Comparison of ENCODE assay signal across 1 cellular context in the genomic region with DNA sequence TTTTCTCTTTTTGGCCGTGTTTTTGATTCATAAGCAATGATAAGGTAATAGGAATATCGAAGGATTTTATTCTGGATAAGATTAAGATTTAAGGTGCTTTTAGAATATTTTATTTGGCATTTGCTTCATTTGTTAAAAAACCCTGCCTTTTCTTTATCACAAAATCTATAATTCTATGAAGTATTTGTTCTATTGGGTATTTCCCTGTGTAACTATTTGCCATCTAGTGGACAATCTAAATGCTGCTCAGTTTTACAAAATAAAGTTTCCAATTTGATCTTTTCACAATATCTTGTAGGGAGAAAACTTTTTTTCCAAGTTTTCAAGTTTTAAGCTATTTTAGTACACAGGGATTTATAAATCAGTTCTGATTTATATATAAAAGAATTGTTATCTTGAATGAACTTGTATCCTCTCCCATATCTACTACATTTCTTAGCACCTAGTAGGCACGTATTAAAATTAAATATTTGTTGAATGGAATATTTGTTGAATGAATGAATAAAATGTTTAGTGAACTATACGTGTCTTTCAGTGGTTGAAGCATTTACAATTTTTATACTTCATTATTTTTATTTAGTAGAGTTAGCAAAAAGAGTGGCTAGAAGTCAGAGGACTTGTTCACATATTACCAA.
TF ChIP-seq lines count a peak whose summit lies in the region.

No MANE protein-coding gene starts in this region.

TF ChIP-seq in WTC11, 78 proteins besides CTCF, POLR2A, EP300 and RAD21 (continued from another document):
- TF ChIP-seq, protein P1, sequence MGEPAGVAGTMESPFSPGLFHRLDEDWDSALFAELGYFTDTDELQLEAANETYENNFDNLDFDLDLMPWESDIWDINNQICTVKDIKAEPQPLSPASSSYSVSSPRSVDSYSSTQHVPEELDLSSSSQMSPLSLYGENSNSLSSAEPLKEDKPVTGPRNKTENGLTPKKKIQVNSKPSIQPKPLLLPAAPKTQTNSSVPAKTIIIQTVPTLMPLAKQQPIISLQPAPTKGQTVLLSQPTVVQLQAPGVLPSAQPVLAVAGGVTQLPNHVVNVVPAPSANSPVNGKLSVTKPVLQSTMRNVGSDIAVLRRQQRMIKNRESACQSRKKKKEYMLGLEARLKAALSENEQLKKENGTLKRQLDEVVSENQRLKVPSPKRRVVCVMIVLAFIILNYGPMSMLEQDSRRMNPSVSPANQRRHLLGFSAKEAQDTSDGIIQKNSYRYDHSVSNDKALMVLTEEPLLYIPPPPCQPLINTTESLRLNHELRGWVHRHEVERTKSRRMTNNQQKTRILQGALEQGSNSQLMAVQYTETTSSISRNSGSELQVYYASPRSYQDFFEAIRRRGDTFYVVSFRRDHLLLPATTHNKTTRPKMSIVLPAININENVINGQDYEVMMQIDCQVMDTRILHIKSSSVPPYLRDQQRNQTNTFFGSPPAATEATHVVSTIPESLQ (CRISPR knock-in tag; IDR thresholded peaks at IDR 0.05), result no peak
- TF ChIP-seq ESRRA (CRISPR knock-in tag; IDR thresholded peaks at IDR 0.05; ENCODE audit: borderline replicate concordance) (no peak), CBFB (CRISPR knock-in tag; IDR thresholded peaks at IDR 0.05; ENCODE audit: low read depth) (no peak), ZMAT4 (CRISPR knock-in tag; IDR thresholded peaks at IDR 0.05) (no peak), ZNF232 (CRISPR knock-in tag; IDR thresholded peaks at IDR 0.05) (no peak), JUN (CRISPR knock-in tag; IDR thresholded peaks at IDR 0.05) (no peak), ZNF396 (CRISPR knock-in tag; IDR thresholded peaks at IDR 0.05; ENCODE audit: borderline replicate concordance) (no peak), E2F5 (CRISPR knock-in tag; IDR thresholded peaks at IDR 0.05) (no peak), ATF1 (CRISPR knock-in tag; IDR thresholded peaks at IDR 0.05) (no peak), NFE2L1 (CRISPR knock-in tag; IDR thresholded peaks at IDR 0.05) (no peak), NR1H2 (CRISPR knock-in tag; IDR thresholded peaks at IDR 0.05) (no peak)
- TF ChIP-seq, protein P2, sequence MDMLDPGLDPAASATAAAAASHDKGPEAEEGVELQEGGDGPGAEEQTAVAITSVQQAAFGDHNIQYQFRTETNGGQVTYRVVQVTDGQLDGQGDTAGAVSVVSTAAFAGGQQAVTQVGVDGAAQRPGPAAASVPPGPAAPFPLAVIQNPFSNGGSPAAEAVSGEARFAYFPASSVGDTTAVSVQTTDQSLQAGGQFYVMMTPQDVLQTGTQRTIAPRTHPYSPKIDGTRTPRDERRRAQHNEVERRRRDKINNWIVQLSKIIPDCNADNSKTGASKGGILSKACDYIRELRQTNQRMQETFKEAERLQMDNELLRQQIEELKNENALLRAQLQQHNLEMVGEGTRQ (CRISPR knock-in tag; IDR thresholded peaks at IDR 0.05), result no peak
